20 cellular contexts compared by ENCODE assay signal in the genomic region with DNA sequence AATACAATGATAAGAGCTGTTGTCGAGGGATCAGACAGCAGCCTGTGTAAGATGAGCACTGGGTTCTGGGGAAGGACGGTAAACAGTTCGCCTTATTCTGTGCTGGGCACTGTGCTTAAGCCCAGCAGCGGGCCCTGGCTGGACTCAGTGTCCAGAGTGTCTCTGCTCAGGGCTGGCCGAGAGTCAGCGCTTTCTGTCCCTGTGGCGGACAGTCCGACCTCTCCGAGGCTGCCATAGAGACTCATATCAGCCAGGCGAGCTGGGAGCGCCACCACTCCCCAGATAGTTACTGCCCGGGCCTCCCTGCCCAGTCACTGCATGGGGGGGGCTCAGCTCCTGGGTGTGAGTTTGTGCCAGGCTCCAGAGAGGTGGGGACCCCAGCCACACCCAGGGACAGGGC. TPM values are rescaled to one million over a fixed set of nuclear protein-coding genes. Genes with fewer than 3 reads are reported as not detected.
DNase-seq lines count a peak whose midpoint lies in the region; ATAC-seq and TF ChIP-seq lines count a peak whose summit lies in the region.
"Had no signal": no experiment of that assay in that cellular context is flagged by ENCODE, and none has a peak within 500 bp of the region (broad histone marks: within the 10 kb centered on the region; RNA-seq: fewer than 3 reads in every experiment).

No MANE protein-coding gene starts in this region.

- peaks cover 0 to 24% (median 12%) of the 10 kb centered on the region in 9 donors for H3K4me1 ChIP-seq in heart right ventricle
- H3K4me1 ChIP-seq: foreskin keratinocyte, vagina had no signal

- POLR2A ChIA-PET in WTC11 (lab: Charles Lee) = no interaction called here

- ATAC-seq in WTC11 = no peak
- peak in 7 of 8 donors; percentile 29 to 70 (median 46) for ATAC-seq in heart right ventricle
- ATAC-seq in GM18511 (IDR thresholded peaks at IDR 0.05; ENCODE audit: unreplicated experiment) = no peak
- ATAC-seq: left colon had no signal

- H3K9me3 ChIP-seq in heart right ventricle = no peaks in the 10 kb centered on the region
- H3K9me3 ChIP-seq: Caco-2, SJCRH30, vagina had no signal

- WGBS in heart right ventricle, 2 donors = 37% methylated on average over 12 of the region's 12 CpGs

- H3K27me3 ChIP-seq in H7 (ENCODE audit: control insufficient read depth, insufficient read depth, low read length) = no peaks in the 10 kb centered on the region
- no peaks in the 10 kb centered on the region for H3K27me3 ChIP-seq in heart right ventricle
- H3K27me3 ChIP-seq: foreskin keratinocyte, SJCRH30, vagina had no signal

- no peaks in the 10 kb centered on the region for H3K36me3 Mint-ChIP-seq in WTC11
- no peaks in the 10 kb centered on the region for H3K36me3 Mint-ChIP-seq in type B pancreatic cell

- no peak overlapping the region for H3K4me3 Mint-ChIP-seq in WTC11
- no peak overlapping the region for H3K4me3 Mint-ChIP-seq in type B pancreatic cell
- H3K4me3 Mint-ChIP-seq: dendritic cell treated with granulocyte-macrophage colony-stimulating factor and Interleukin-4, amounts not matched to agents 40 ng/mL and 50 ng/mL, for 4 days; T-helper 2 cell treated with Interferon-gamma antibody and Interleukin-4, amounts not matched to agents 5 μg/mL and 100 μg/mL, for 36 hours had no signal

- DNase-seq in H7 (peak; percentile 61), WTC11 (ENCODE audit: low spot score) (peak; percentile 7), heart right ventricle (peak; percentile 46 to 58), posterior vena cava (ENCODE audit: low spot score) (peak; percentile 66), KG1 (lab: John Stamatoyannopoulos, UW) (no peak), type B pancreatic cell (ENCODE audit: extremely low spot score, unreplicated experiment) (no peak)
- DNase-seq: activated CD4-positive, CD25-positive, alpha-beta regulatory T cell treated with anti-CD3 and anti-CD28 coated beads, Interleukin-2, amount 50 U/mL, for 72 hours; Caco-2; foreskin keratinocyte; Karpas-422; NCI-H1048; NCI-H2081 treated with DMSO at 0.1 percent for 48 hours; NCI-H526 treated with DMSO at 0.1 percent for 48 hours; SJCRH30 had no signal

- peak overlapping the region; percentile 16 to 78 (median 68) for H3K27ac ChIP-seq in heart right ventricle
- H3K27ac ChIP-seq: epithelial cell of prostate, foreskin keratinocyte, SJCRH30, vagina had no signal

- no peak overlapping the region for H3K4me3 ChIP-seq in H7 (ENCODE audit: insufficient read depth, low read depth, low read length)
- no peak overlapping the region for H3K4me3 ChIP-seq in heart right ventricle
- H3K4me3 ChIP-seq: SJCRH30, vagina had no signal

- intact Hi-C loops in heart right ventricle (cut with DNase I) = no loop called here
- intact Hi-C loops in posterior vena cava (cut with DNase I) = no loop called here

- H3K4me1 Mint-ChIP-seq in WTC11 (peaks cover 11% of the 10 kb centered on the region), type B pancreatic cell (ENCODE audit: unreplicated experiment) (peaks cover 18% of the 10 kb centered on the region)

- H3K9me3 Mint-ChIP-seq in WTC11 (no peaks in the 10 kb centered on the region), type B pancreatic cell (no peaks in the 10 kb centered on the region)
- H3K9me3 Mint-ChIP-seq: dendritic cell treated with granulocyte-macrophage colony-stimulating factor and Interleukin-4, amounts not matched to agents 40 ng/mL and 50 ng/mL, for 4 days; T-helper 2 cell treated with Interferon-gamma antibody and Interleukin-4, amounts not matched to agents 5 μg/mL and 100 μg/mL, for 36 hours had no signal

- TF ChIP-seq CTCF in WTC11 (IDR thresholded peaks at IDR 0.05) (no peak), heart right ventricle (IDR thresholded peaks at IDR 0.05) (no peak), type B pancreatic cell (conservative IDR thresholded peaks at IDR 0.05) (no peak)

- H3K27me3 Mint-ChIP-seq in WTC11 (ENCODE audit: low read depth) = no peaks in the 10 kb centered on the region; the same call in 1 of the 2 replicates
- peaks cover 8% of the 10 kb centered on the region for H3K27me3 Mint-ChIP-seq in type B pancreatic cell
- H3K27me3 Mint-ChIP-seq: dendritic cell treated with granulocyte-macrophage colony-stimulating factor and Interleukin-4, amounts not matched to agents 40 ng/mL and 50 ng/mL, for 4 days had no signal

- CTCF ChIA-PET in WTC11 (lab: Charles Lee) = interaction anchor here (1.5 to 3.2 kb wide), 3 partner anchors 13 to 27 kb away, joined by 4 to 17 read pairs (median 5); no protein-coding TSS in a partner anchor

- H3K36me3 ChIP-seq in H7 (replicated peaks; ENCODE audit: control insufficient read depth, insufficient read depth, low read length) (no peaks in the 10 kb centered on the region), heart right ventricle (no peaks in the 10 kb centered on the region)
- H3K36me3 ChIP-seq: SJCRH30, vagina had no signal

- no peak overlapping the region for H3K27ac Mint-ChIP-seq in WTC11
- H3K27ac Mint-ChIP-seq in type B pancreatic cell = no peak overlapping the region
- H3K27ac Mint-ChIP-seq: dendritic cell treated with granulocyte-macrophage colony-stimulating factor and Interleukin-4, amounts not matched to agents 40 ng/mL and 50 ng/mL, for 4 days; T-helper 2 cell treated with Interferon-gamma antibody and Interleukin-4, amounts not matched to agents 5 μg/mL and 100 μg/mL, for 36 hours had no signal

TF ChIP-seq in WTC11, 78 proteins besides CTCF, POLR2A, EP300 and RAD21 (continues in another document):
- TF ChIP-seq MXD4 (CRISPR knock-in tag; IDR thresholded peaks at IDR 0.05; ENCODE audit: borderline replicate concordance) (no peak), ATF1 (CRISPR knock-in tag; IDR thresholded peaks at IDR 0.05) (no peak), CREM (CRISPR knock-in tag; IDR thresholded peaks at IDR 0.05) (no peak), ZNF232 (CRISPR knock-in tag; IDR thresholded peaks at IDR 0.05) (no peak), KAT7 (CRISPR knock-in tag; IDR thresholded peaks at IDR 0.05; ENCODE audit: borderline replicate concordance) (no peak), ELF4 (CRISPR knock-in tag; IDR thresholded peaks at IDR 0.05; ENCODE audit: low read depth) (no peak), MYBL2 (CRISPR knock-in tag; IDR thresholded peaks at IDR 0.05) (no peak)
- TF ChIP-seq, protein P1, sequence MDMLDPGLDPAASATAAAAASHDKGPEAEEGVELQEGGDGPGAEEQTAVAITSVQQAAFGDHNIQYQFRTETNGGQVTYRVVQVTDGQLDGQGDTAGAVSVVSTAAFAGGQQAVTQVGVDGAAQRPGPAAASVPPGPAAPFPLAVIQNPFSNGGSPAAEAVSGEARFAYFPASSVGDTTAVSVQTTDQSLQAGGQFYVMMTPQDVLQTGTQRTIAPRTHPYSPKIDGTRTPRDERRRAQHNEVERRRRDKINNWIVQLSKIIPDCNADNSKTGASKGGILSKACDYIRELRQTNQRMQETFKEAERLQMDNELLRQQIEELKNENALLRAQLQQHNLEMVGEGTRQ (CRISPR knock-in tag; IDR thresholded peaks at IDR 0.05) = no peak
- TF ChIP-seq, protein P2, sequence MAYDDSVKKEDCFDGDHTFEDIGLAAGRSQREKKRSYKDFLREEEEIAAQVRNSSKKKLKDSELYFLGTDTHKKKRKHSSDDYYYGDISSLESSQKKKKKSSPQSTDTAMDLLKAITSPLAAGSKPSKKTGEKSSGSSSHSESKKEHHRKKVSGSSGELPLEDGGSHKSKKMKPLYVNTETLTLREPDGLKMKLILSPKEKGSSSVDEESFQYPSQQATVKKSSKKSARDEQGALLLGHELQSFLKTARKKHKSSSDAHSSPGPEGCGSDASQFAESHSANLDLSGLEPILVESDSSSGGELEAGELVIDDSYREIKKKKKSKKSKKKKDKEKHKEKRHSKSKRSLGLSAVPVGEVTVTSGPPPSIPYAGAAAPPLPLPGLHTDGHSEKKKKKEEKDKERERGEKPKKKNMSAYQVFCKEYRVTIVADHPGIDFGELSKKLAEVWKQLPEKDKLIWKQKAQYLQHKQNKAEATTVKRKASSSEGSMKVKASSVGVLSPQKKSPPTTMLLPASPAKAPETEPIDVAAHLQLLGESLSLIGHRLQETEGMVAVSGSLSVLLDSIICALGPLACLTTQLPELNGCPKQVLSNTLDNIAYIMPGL (CRISPR knock-in tag; IDR thresholded peaks at IDR 0.05) = no peak
- TF ChIP-seq, protein P3, sequence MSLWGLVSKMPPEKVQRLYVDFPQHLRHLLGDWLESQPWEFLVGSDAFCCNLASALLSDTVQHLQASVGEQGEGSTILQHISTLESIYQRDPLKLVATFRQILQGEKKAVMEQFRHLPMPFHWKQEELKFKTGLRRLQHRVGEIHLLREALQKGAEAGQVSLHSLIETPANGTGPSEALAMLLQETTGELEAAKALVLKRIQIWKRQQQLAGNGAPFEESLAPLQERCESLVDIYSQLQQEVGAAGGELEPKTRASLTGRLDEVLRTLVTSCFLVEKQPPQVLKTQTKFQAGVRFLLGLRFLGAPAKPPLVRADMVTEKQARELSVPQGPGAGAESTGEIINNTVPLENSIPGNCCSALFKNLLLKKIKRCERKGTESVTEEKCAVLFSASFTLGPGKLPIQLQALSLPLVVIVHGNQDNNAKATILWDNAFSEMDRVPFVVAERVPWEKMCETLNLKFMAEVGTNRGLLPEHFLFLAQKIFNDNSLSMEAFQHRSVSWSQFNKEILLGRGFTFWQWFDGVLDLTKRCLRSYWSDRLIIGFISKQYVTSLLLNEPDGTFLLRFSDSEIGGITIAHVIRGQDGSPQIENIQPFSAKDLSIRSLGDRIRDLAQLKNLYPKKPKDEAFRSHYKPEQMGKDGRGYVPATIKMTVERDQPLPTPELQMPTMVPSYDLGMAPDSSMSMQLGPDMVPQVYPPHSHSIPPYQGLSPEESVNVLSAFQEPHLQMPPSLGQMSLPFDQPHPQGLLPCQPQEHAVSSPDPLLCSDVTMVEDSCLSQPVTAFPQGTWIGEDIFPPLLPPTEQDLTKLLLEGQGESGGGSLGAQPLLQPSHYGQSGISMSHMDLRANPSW (CRISPR knock-in tag; conservative IDR thresholded peaks at IDR 0.05; ENCODE audit: low read depth) = no peak

RNA-seq across cellular contexts. Expression of a gene that starts 14.7 kb away (rescaled TPM):
- 22.1 and 22.2 TPM in 2 replicates for total RNA-seq in H7 (2014; rRNA removed; shearing (Covaris generic))
- 10.6 to 16.8 TPM (median 12.0 TPM) in 3 replicates for total RNA-seq in WTC11 (2021)
- total RNA-seq in heart right ventricle = 1 to 10 TPM; 2.4 to 5.7 (median 3.3) TPM
- polyA plus RNA-seq in heart right ventricle = 1 to 10 TPM; 2.4 to 3.8 TPM
- 1 to 10 TPM; 6.9 to 7.7 TPM for total RNA-seq in posterior vena cava
- total RNA-seq in type B pancreatic cell (ENCODE audit: low replicate concordance) = 10.3 and 21.7 TPM in 2 replicates

RNA-seq across cellular contexts. Expression of a gene that starts 38.8 kb away (rescaled TPM):
- total RNA-seq in H7 (2014; rRNA removed; shearing (Covaris generic)) = 6.6 and 8.4 TPM in 2 replicates
- total RNA-seq in WTC11 (2021) = 9.3 to 10.3 TPM (median 9.6 TPM) in 3 replicates
- total RNA-seq in heart right ventricle = 10 to 100 TPM; 16.5 to 41.5 (median 22.2) TPM
- polyA plus RNA-seq in heart right ventricle = 10 to 100 TPM in 1 of 2 donors, 1 to 10 TPM in 1; 4.7 to 15.1 TPM
- total RNA-seq in posterior vena cava = 10 to 100 TPM; 13.5 to 21.8 TPM
- 1.7 and 7.2 TPM in 2 replicates for total RNA-seq in type B pancreatic cell (ENCODE audit: low replicate concordance)

Comparison
In these comparisons a context has a peak if more than half of its experiments do, and no peak if none do; other contexts are left out.
1. DNase-seq: peak in H7 (single experiment), WTC11 (single experiment), heart right ventricle (2 of 2) and posterior vena cava (single experiment); none in KG1 (single experiment) and type B pancreatic cell (single experiment).
2. ATAC-seq: peak in heart right ventricle (7 of 8); none in WTC11 (single experiment) and GM18511 (single experiment).